In the genomic region with DNA sequence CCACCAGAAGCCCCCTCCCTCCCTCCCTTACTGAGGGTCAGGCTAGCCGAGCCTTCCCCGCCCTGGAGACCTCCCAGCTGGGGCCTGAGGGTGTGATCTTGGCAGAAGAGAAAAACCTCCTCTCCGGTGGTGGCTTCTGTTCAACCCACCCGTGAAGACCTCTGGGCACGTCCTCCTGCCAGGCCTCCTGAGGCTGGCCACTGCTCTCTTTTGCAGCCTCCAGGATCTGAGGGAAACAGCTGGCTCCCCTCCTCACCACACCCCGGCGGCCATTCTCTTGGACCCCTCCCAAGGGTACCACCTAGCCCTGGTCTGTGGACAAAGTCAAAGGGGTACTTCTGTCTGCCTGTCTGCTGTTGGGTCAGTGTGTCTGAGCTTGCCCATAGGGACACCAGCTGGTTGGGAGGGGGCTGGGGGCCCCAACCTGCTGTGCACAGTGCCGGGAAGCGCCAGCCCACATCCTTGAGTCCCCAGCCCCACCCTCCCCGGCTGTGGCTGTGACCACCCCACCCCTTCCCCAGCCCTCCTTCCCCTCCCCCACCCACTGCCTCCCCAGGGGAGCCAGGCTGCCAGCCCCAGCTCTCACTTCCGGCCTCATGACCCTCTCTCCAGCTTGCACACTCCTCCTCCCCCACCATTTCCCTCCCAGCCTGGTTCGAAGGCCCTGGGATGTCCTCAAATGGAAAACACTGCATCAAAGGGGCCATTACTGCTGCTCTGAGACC, we compare ENCODE assay signal across 8 cellular contexts. TPM values are rescaled to one million over a fixed set of nuclear protein-coding genes. Genes with fewer than 3 reads are reported as not detected.
A peak's percentile ranks its signal among the peaks of the same experiment; 100 is the strongest.
DNase-seq lines count a peak whose midpoint lies in the region; ATAC-seq and TF ChIP-seq lines count a peak whose summit lies in the region.

No MANE protein-coding gene starts in this region.

- H3F3A ChIP-seq in PC-9 (ENCODE audit: insufficient read depth, low read depth): peaks cover 23% of the 10 kb centered on the region

- H3K27ac Mint-ChIP-seq in CD14-positive monocyte: peak overlapping the region in 2 of 7 donors; percentile 0 to 46

- no peak for ATAC-seq in GM21381 (IDR thresholded peaks at IDR 0.05; ENCODE audit: unreplicated experiment)
- no peak for ATAC-seq in HG03135 (IDR thresholded peaks at IDR 0.05; ENCODE audit: unreplicated experiment)

- no peak overlapping the region for H3K4me3 ChIP-seq in PC-9
- no peak overlapping the region for H3K4me3 ChIP-seq in rectal smooth muscle tissue (ENCODE audit: low read length)

- peaks cover 22% of the 10 kb centered on the region for H3K4me1 Mint-ChIP-seq in CD14-positive monocyte

- peaks cover 0 to 6% (median 1%) of the 10 kb centered on the region in 3 donors for H3K27me3 Mint-ChIP-seq in CD14-positive monocyte (ENCODE audit: low read depth in 3 of 3)

- no peak overlapping the region for H2AFZ ChIP-seq in PC-9

- H3K9ac ChIP-seq in rectal smooth muscle tissue (ENCODE audit: low read length): no peak overlapping the region

- H3K27me3 ChIP-seq in PC-9 (ENCODE audit: insufficient read depth, low read depth) (no peaks in the 10 kb centered on the region), rectal smooth muscle tissue (ENCODE audit: control insufficient read depth, insufficient read depth, low read length) (no peaks in the 10 kb centered on the region)

- no peaks in the 10 kb centered on the region for H4K20me1 ChIP-seq in PC-9 (ENCODE audit: insufficient read depth)

- no peaks in the 10 kb centered on the region for H3K9me3 Mint-ChIP-seq in CD14-positive monocyte

- H3K36me3 Mint-ChIP-seq in CD14-positive monocyte: peaks cover 9 to 10% of the 10 kb centered on the region in 2 donors

- POLR2A ChIA-PET in PC-9 (lab: Charles Lee; ENCODE audit: unreplicated experiment): interaction anchor here (0.7 kb wide), 1 partner anchor 229 kb away, joined by 4 read pairs; no protein-coding TSS in a partner anchor

- no peak overlapping the region for H3K4me3 Mint-ChIP-seq in CD14-positive monocyte

- DNase-seq in ELF-1 (ENCODE audit: low read depth, low spot score) (peak; percentile 62), PC-9 (no peak), epidermal melanocyte (ENCODE audit: insufficient read length, low spot score) (peak; percentile 76), CD14-positive monocyte (ENCODE audit: low spot score) (no peak), AG20443 (ENCODE audit: low spot score) (no peak)

- H3K36me3 ChIP-seq in PC-9 (ENCODE audit: low read depth): no peaks in the 10 kb centered on the region
- H3K36me3 ChIP-seq in rectal smooth muscle tissue (ENCODE audit: control insufficient read depth, insufficient read depth, low read length): peaks cover 6% of the 10 kb centered on the region

- intact Hi-C loops in PC-9 (cut with micrococcal nuclease; ENCODE audit: unreplicated experiment) (loop anchor here (2.0 to 5.0 kb wide), 2 partner anchors 65 to 159 kb away; partner anchors contain the start of gene WASF2), CD14-positive monocyte (cut with micrococcal nuclease) (loop anchor here (2.0 to 5.0 kb wide), 3 partner anchors 47 to 111 kb away; partner anchors contain the start of gene AHDC1 (in 1 of the 2))

- CTCF ChIA-PET in PC-9 (lab: Charles Lee): interaction anchor here (0.8 to 3.3 kb wide), 12 partner anchors 9 to 116 kb away, joined by 3 to 37 read pairs (median 6); partner anchors contain the start of genes AHDC1 and IFI6

- TF ChIP-seq CTCF in PC-9 (conservative IDR thresholded peaks at IDR 0.05) (no peak), CD14-positive monocyte (IDR thresholded peaks at IDR 0.05) (no peak)

- H3K27ac ChIP-seq in PC-9: 0 out of 2 replicates have a peak overlapping the region, but pooled peaks have one; percentile 88
- H3K27ac ChIP-seq in rectal smooth muscle tissue (ENCODE audit: low read depth, low read length): peak overlapping the region; percentile 85

- no peaks in the 10 kb centered on the region for H3K79me2 ChIP-seq in PC-9 (ENCODE audit: low read depth)

- H3K9me3 ChIP-seq in PC-9 (ENCODE audit: insufficient read depth, low read depth): no peaks in the 10 kb centered on the region

- peak overlapping the region; percentile 65; the same call in 1 of the 2 replicates for H3K4me2 ChIP-seq in PC-9

- H3K9me2 ChIP-seq in PC-9 (ENCODE audit: insufficient read depth): no peaks in the 10 kb centered on the region

- no TSS peak for BruUV-seq in PC-9 (replicated peaks; lab: Mats Ljungman, UMichigan)

- H3K4me1 ChIP-seq in PC-9 (replicated peaks; ENCODE audit: insufficient read depth): peaks cover 22% of the 10 kb centered on the region
- peaks cover 42% of the 10 kb centered on the region for H3K4me1 ChIP-seq in rectal smooth muscle tissue (ENCODE audit: control insufficient read depth, insufficient read depth, low read length)

RNA-seq across cellular contexts. Expression of gene AHDC1, which starts 48.1 kb away (rescaled TPM):
- 45.9 and 48.8 TPM in 2 replicates for total RNA-seq in PC-9 (2021)
- polyA plus RNA-seq in CD14-positive monocyte: under 1 TPM; 0.16 to 0.30 TPM

Comparison
In these comparisons a context has a peak if more than half of its experiments do, and no peak if none do; other contexts are left out.
1. DNase-seq: peak in ELF-1 (single experiment) and epidermal melanocyte (single experiment); none in PC-9 (0 of 2), CD14-positive monocyte (single experiment) and AG20443 (single experiment).